Comparison of ENCODE assay signal across 14 cellular contexts in the genomic region with DNA sequence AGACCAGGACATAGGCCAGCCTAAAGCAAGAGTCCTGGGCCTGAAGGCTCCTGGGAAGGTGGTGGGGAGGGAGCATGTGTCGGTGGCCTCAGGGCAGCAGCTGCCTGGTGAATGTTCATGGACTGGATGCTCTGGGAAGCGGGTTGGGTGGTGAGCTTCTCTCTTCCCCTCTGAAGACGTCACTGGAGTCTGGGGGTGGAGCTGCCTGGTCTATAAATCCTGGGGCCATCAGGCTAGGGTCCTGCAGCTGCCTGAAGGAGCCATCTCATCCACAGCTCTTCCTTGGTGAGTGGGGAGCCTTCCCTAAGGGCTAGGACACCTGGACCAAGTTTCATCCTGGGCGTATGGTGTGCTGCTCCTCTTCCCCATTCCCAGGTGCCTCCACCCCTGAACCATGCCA. TPM values are rescaled to one million over a fixed set of nuclear protein-coding genes. Genes with fewer than 3 reads are reported as not detected.
A peak's percentile ranks its signal among the peaks of the same experiment; 100 is the strongest.
DNase-seq lines count a peak whose midpoint lies in the region; ATAC-seq and TF ChIP-seq lines count a peak whose summit lies in the region.
"Had no signal": no experiment of that assay in that cellular context is flagged by ENCODE, and none has a peak within 500 bp of the region (broad histone marks: within the 10 kb centered on the region; RNA-seq: fewer than 3 reads in every experiment).

A gene with protein sequence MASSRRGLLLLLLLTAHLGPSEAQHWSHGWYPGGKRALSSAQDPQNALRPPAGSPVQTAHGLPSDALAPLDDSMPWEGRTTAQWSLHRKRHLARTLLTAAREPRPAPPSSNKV (plus strand): TSS at position 242 of the 400 bp plus-strand sequence. CDS start 793 bp downstream, outside the sequence.

- no peaks in the 10 kb centered on the region for H3K9me3 Mint-ChIP-seq in activated naive CD8-positive, alpha-beta T cell (ENCODE audit: low read depth)
- H3K9me3 Mint-ChIP-seq in activated naive CD8-positive, alpha-beta T cell treated with anti-CD3 and anti-CD28 coated beads, Interleukin-2, amount 50 U/mL, for 24 hours: no peaks in the 10 kb centered on the region
- no peaks in the 10 kb centered on the region for H3K9me3 Mint-ChIP-seq in memory B cell

- H3K27me3 ChIP-seq in tibial nerve: no peaks in the 10 kb centered on the region

- H3K9me3 ChIP-seq in tibial nerve: no peaks in the 10 kb centered on the region

- no peak for ATAC-seq in activated naive CD8-positive, alpha-beta T cell treated with anti-CD3 and anti-CD28 coated beads, Interleukin-2, amount 50 U/mL, for 24 hours
- ATAC-seq in memory B cell (ENCODE audit: low read depth) (no peak), GM19035 (IDR thresholded peaks at IDR 0.05; ENCODE audit: unreplicated experiment) (no peak), HG02798 (IDR thresholded peaks at IDR 0.05; ENCODE audit: poor library complexity, unreplicated experiment) (no peak), GM21526 (IDR thresholded peaks at IDR 0.05; ENCODE audit: low FRiP score, unreplicated experiment) (no peak)

- H3K27ac ChIP-seq in angular gyrus (ENCODE audit: low read depth, low read length) (peak within 1 kb of the TSS; percentile 32), tibial nerve (peak within 1 kb of the TSS; percentile 66 to 97 (median 81))

- TF ChIP-seq EP300 in tibial nerve (IDR thresholded peaks at IDR 0.05): no peak

- H3K27me3 Mint-ChIP-seq in activated naive CD8-positive, alpha-beta T cell: no peaks in the 10 kb centered on the region
- H3K27me3 Mint-ChIP-seq in activated naive CD8-positive, alpha-beta T cell treated with anti-CD3 and anti-CD28 coated beads, Interleukin-2, amount 50 U/mL, for 24 hours: no peaks in the 10 kb centered on the region
- no peaks in the 10 kb centered on the region for H3K27me3 Mint-ChIP-seq in memory B cell

- WGBS in tibial nerve, 2 donors: 83% methylated on average over 2 to 4 of the region's 4 CpGs

- H3K4me1 ChIP-seq in tibial nerve: peaks cover 0 to 52% (median 26%) of the 10 kb centered on the region in 4 donors

- peak within 1 kb of the TSS; percentile 16 for H3K27ac Mint-ChIP-seq in activated naive CD8-positive, alpha-beta T cell
- no peak within 1 kb of the TSS for H3K27ac Mint-ChIP-seq in activated naive CD8-positive, alpha-beta T cell treated with anti-CD3 and anti-CD28 coated beads, Interleukin-2, amount 50 U/mL, for 24 hours
- peak within 1 kb of the TSS; percentile 74 for H3K27ac Mint-ChIP-seq in memory B cell

- peaks cover under 1% of the 10 kb centered on the region for H3K36me3 Mint-ChIP-seq in activated naive CD8-positive, alpha-beta T cell
- peaks cover 17% of the 10 kb centered on the region for H3K36me3 Mint-ChIP-seq in activated naive CD8-positive, alpha-beta T cell treated with anti-CD3 and anti-CD28 coated beads, Interleukin-2, amount 50 U/mL, for 24 hours (ENCODE audit: low read depth)
- H3K36me3 Mint-ChIP-seq in memory B cell: peaks cover 17% of the 10 kb centered on the region

- DNase-seq in activated naive CD8-positive, alpha-beta T cell treated with anti-CD3 and anti-CD28 coated beads, Interleukin-2, amount 50 U/mL, for 24 hours: no peak
- DNase-seq in memory B cell (ENCODE audit: low spot score in 2 of 2) (no peak), tibial nerve (ENCODE audit: low spot score in 2 of 2) (no peak)
- DNase-seq: activated T-cell treated with anti-CD3 and anti-CD28 coated beads, Interleukin-2, amount 50 U/mL, for 1 hour; foreskin fibroblast; kidney glomerular epithelial cell; NCI-H226 had no signal

- H3K4me3 ChIP-seq in tibial nerve: no peak within 1 kb of the TSS

- no peak for TF ChIP-seq CTCF in tibial nerve (IDR thresholded peaks at IDR 0.05)

- no peak within 1 kb of the TSS for H3K4me3 Mint-ChIP-seq in activated naive CD8-positive, alpha-beta T cell
- no peak within 1 kb of the TSS for H3K4me3 Mint-ChIP-seq in activated naive CD8-positive, alpha-beta T cell treated with anti-CD3 and anti-CD28 coated beads, Interleukin-2, amount 50 U/mL, for 24 hours
- peak within 1 kb of the TSS; percentile 48 for H3K4me3 Mint-ChIP-seq in memory B cell

- H3K4me1 Mint-ChIP-seq in activated naive CD8-positive, alpha-beta T cell (ENCODE audit: low read depth): peaks cover 12% of the 10 kb centered on the region
- H3K4me1 Mint-ChIP-seq in activated naive CD8-positive, alpha-beta T cell treated with anti-CD3 and anti-CD28 coated beads, Interleukin-2, amount 50 U/mL, for 24 hours: peaks cover 15% of the 10 kb centered on the region
- peaks cover 11% of the 10 kb centered on the region for H3K4me1 Mint-ChIP-seq in memory B cell

- TF ChIP-seq POLR2A in tibial nerve (IDR thresholded peaks at IDR 0.05): no peak

- peaks cover 0 to 35% (median 3%) of the 10 kb centered on the region in 3 donors for H3K36me3 ChIP-seq in tibial nerve

RNA-seq across cellular contexts. Expression of the gene that starts here (rescaled TPM):
- total RNA-seq in tibial nerve: 1 to 10 TPM in 1 of 4 donors, not detected in 3; 4.6 TPM
- total RNA-seq: G401, RPMI7951 had no signal
